1 cellular context compared by ENCODE assay signal in genomic region chr7:13044309-13044708, GRCh38.
TF ChIP-seq lines count a peak whose summit lies in the region.

No MANE protein-coding gene starts in this region.

TF ChIP-seq in IMR-90, 13 proteins besides CTCF, POLR2A, EP300 and RAD21 (continued from another document):
- TF ChIP-seq ELK1 (IDR thresholded peaks at IDR 0.05; ENCODE audit: borderline replicate concordance, low read depth, low read length) (no peak), USF2 (IDR thresholded peaks at IDR 0.05; ENCODE audit: low read depth, low read length) (no peak), BHLHE40 (IDR thresholded peaks at IDR 0.05; ENCODE audit: low read depth, low read length) (no peak), SMC3 (IDR thresholded peaks at IDR 0.05; ENCODE audit: low read depth, low read length) (no peak), MAFK (IDR thresholded peaks at IDR 0.05; ENCODE audit: low read depth, low read length) (no peak), RFX5 (IDR thresholded peaks at IDR 0.05; ENCODE audit: low read depth, low read length) (no peak), RCOR1 (IDR thresholded peaks at IDR 0.05; ENCODE audit: insufficient replicate concordance, low read length) (no peak), FOS (IDR thresholded peaks at IDR 0.05; ENCODE audit: low read depth, low read length) (no peak), NFE2L2 (IDR thresholded peaks at IDR 0.05; ENCODE audit: low read depth, low read length) (no peak), MXI1 (IDR thresholded peaks at IDR 0.05; ENCODE audit: borderline replicate concordance, low read depth, low read length) (no peak), MAZ (IDR thresholded peaks at IDR 0.05; ENCODE audit: borderline replicate concordance, low read depth, low read length) (no peak)
TF ChIP-seq in IMR-90: peak in this region for 0.
